Comparison of ENCODE assay signal across 12 cellular contexts in the genomic region with DNA sequence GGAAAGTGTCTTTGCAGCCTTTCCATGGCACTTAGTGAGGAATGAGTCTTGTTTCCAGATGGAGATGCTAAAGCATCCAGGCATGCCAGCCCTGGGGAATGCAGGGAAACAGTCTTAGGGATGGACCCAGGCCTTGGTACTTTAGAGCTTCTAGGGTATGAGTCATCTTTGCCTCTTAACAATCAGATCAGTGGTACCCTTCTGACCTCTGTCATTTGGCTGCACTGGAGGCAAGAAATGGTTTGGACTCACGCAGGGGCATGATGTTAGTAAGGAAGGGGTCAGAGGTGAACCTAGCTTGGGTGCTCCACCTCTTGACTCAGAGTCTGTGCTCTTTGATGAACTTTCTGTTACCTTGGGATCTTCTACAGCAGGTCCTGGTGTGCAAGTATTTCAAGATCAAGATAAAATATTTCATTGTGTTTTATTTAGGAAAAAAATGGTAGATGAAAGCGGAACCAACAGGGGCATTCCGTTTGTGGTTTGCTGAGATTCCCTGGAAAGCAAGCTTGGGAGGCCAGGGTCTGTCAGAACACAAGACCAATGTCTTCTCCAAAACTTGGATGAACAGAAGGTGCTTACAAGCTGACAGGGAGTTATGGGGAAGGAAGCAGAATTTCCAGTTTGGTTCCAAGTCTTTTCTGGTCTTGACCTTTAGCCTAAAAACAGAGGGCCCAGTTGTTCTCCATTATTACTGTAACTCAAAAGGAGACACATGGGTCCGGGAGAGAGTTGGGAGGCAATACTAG.
A peak's percentile ranks its signal among the peaks of the same experiment; 100 is the strongest.
DNase-seq lines count a peak whose midpoint lies in the region; ATAC-seq and TF ChIP-seq lines count a peak whose summit lies in the region.
"Had no signal": no experiment of that assay in that cellular context is flagged by ENCODE, and none has a peak within 500 bp of the region (broad histone marks: within the 10 kb centered on the region; RNA-seq: fewer than 3 reads in every experiment).

No MANE protein-coding gene starts in this region.

- DNase-seq in A172 (ENCODE audit: low spot score) (peak; percentile 94), HCEC 1CT (peak; percentile 62), astrocyte of the cerebellum (ENCODE audit: low read depth) (peak; percentile 23), kidney glomerular epithelial cell (lab: John Stamatoyannopoulos, UW) (peak; percentile 31), iPS-NIHi11 (ENCODE audit: low spot score) (no peak), middle frontal gyrus (ENCODE audit: extremely low spot score, low spot score) (no peak)
- no peak for DNase-seq in activated T-cell treated with anti-CD3 and anti-CD28 coated beads, Interleukin-2, amount 50 U/mL, for 24 hours
- DNase-seq: left colon; MV-4-11; stimulated activated naive CD4-positive, alpha-beta T cell; WERI-Rb-1 had no signal

- no peaks in the 10 kb centered on the region for H3K36me3 Mint-ChIP-seq in activated T-cell treated with anti-CD3 and anti-CD28 coated beads, Interleukin-2, amount 50 U/mL, for 24 hours (ENCODE audit: low read depth)

- H3K9me3 Mint-ChIP-seq in activated T-cell treated with anti-CD3 and anti-CD28 coated beads, Interleukin-2, amount 50 U/mL, for 24 hours: no peaks in the 10 kb centered on the region

- TF ChIP-seq CTCF in astrocyte of the cerebellum (IDR thresholded peaks at IDR 0.05; ENCODE audit: low read depth, low read length, missing control alignments): no peak

- H3K27me3 Mint-ChIP-seq in activated T-cell treated with anti-CD3 and anti-CD28 coated beads, Interleukin-2, amount 50 U/mL, for 24 hours: no peaks in the 10 kb centered on the region

- H3K4me1 Mint-ChIP-seq in activated T-cell treated with anti-CD3 and anti-CD28 coated beads, Interleukin-2, amount 50 U/mL, for 24 hours (ENCODE audit: low read depth): peaks cover 2% of the 10 kb centered on the region

- no peak overlapping the region for H3K4me3 Mint-ChIP-seq in activated T-cell treated with anti-CD3 and anti-CD28 coated beads, Interleukin-2, amount 50 U/mL, for 24 hours

- in situ Hi-C loops in astrocyte of the cerebellum (cut with HindIII; ENCODE audit: low sequenced_read_pairs): no loop called here

- H3K27ac Mint-ChIP-seq in activated T-cell treated with anti-CD3 and anti-CD28 coated beads, Interleukin-2, amount 50 U/mL, for 24 hours: no peak overlapping the region

- ATAC-seq in GM21786 (IDR thresholded peaks at IDR 0.05; ENCODE audit: unreplicated experiment): no peak
- ATAC-seq: left colon had no signal

- no peak overlapping the region for H3K4me3 ChIP-seq in astrocyte of the cerebellum (ENCODE audit: low read depth, low read length)

Comparison
In these comparisons a context has a peak if more than half of its experiments do, and no peak if none do; other contexts are left out.
1. DNase-seq: peak in A172 (single experiment), HCEC 1CT (single experiment), astrocyte of the cerebellum (single experiment) and kidney glomerular epithelial cell (single experiment); none in iPS-NIHi11 (single experiment), activated T-cell treated with anti-CD3 and anti-CD28 coated beads, Interleukin-2, amount 50 U/mL, for 24 hours (single experiment) and middle frontal gyrus (single experiment).